ENCODE assay signal across 22 cellular contexts in genomic region chr17:43860077-43860725, GRCh38. TPM values are rescaled to one million over a fixed set of nuclear protein-coding genes. Genes with fewer than 3 reads are reported as not detected.
DNase-seq lines count a peak whose midpoint lies in the region; ATAC-seq and TF ChIP-seq lines count a peak whose summit lies in the region.
"Had no signal": no experiment of that assay in that cellular context is flagged by ENCODE, and none has a peak within 500 bp of the region (broad histone marks: within the 10 kb centered on the region; RNA-seq: fewer than 3 reads in every experiment).

No MANE protein-coding gene starts in this region.

- H3K4me3 ChIP-seq in AG10803 (ENCODE audit: low read length) = no peak overlapping the region
- H3K4me3 ChIP-seq in gastroesophageal sphincter = no peak overlapping the region
- H3K4me3 ChIP-seq in prostate gland = no peak overlapping the region
- H3K4me3 ChIP-seq: psoas muscle, suprapubic skin had no signal

- H3K9me3 Mint-ChIP-seq in immature natural killer cell = no peaks in the 10 kb centered on the region
- H3K9me3 Mint-ChIP-seq: CD4-positive, CD25-positive, alpha-beta regulatory T cell had no signal

- 85 to 86% methylated on average over 3 to 5 of the region's 12 CpGs for WGBS in gastroesophageal sphincter (ENCODE audit: low coverage in 1 of 2), 2 donors
- 76% methylated on average over 12 of the region's 12 CpGs for WGBS in prostate gland

- TF ChIP-seq CTCF in AG10803 (conservative IDR thresholded peaks at IDR 0.05; ENCODE audit: low read length) = no peak
- TF ChIP-seq CTCF in gastroesophageal sphincter (IDR thresholded peaks at IDR 0.05) = no peak
- no peak for TF ChIP-seq CTCF in prostate gland (IDR thresholded peaks at IDR 0.05)

- TF ChIP-seq POLR2A in gastroesophageal sphincter (IDR thresholded peaks at IDR 0.05) = no peak
- no peak for TF ChIP-seq POLR2A in prostate gland (IDR thresholded peaks at IDR 0.05)

- no peaks in the 10 kb centered on the region for H3K9me3 ChIP-seq in gastroesophageal sphincter
- no peaks in the 10 kb centered on the region for H3K9me3 ChIP-seq in prostate gland
- H3K9me3 ChIP-seq: psoas muscle, SK-N-SH, suprapubic skin had no signal

- peaks cover 1 to 6% (median 3%) of the 10 kb centered on the region in 3 donors for H3K27me3 Mint-ChIP-seq in immature natural killer cell (ENCODE audit: low read depth in 3 of 3)

- H3K36me3 ChIP-seq in gastroesophageal sphincter (no peaks in the 10 kb centered on the region), prostate gland (no peaks in the 10 kb centered on the region)
- H3K36me3 ChIP-seq: suprapubic skin had no signal

- no peak for TF ChIP-seq EP300 in gastroesophageal sphincter (IDR thresholded peaks at IDR 0.05)

- H3K27me3 ChIP-seq in gastroesophageal sphincter = peaks cover 27% of the 10 kb centered on the region
- H3K27me3 ChIP-seq in prostate gland (replicated peaks; ENCODE audit: insufficient read depth) = no peaks in the 10 kb centered on the region

- H3K27ac ChIP-seq in gastroesophageal sphincter (peak overlapping the region in 2 of 4 donors; percentile 36 to 64), prostate gland (peak overlapping the region; percentile 72 to 76)
- H3K27ac ChIP-seq: suprapubic skin had no signal

- no peaks in the 10 kb centered on the region for H3K4me1 Mint-ChIP-seq in immature natural killer cell
- H3K4me1 Mint-ChIP-seq: CD4-positive, CD25-positive, alpha-beta regulatory T cell had no signal

- DNase-seq in AG10803 (ENCODE audit: low read depth) = peak; percentile 48
- peak; percentile 14 for DNase-seq in amniotic epithelial cell (ENCODE audit: low read depth)
- no peak for DNase-seq in prostate gland (ENCODE audit: low spot score)
- no peak for DNase-seq in NCI-H2081 treated with DMSO at 0.1 percent for 48 hours (lab: John Stamatoyannopoulos, UW)
- DNase-seq in immature natural killer cell = no peak
- DNase-seq in central memory CD4-positive, alpha-beta T cell = no peak
- DNase-seq in NCI-H524 (lab: John Stamatoyannopoulos, UW) = no peak
- DNase-seq: activated effector memory CD4-positive, alpha-beta T cell treated with anti-CD3 and anti-CD28 coated beads, Interleukin-2, amount 50 U/mL, for 16 hours; CD4-positive, CD25-positive, alpha-beta regulatory T cell; DMS153; kidney glomerular epithelial cell; NCI-H1436; NCI-H2171 treated with DMSO at 0.1 percent for 48 hours; SK-N-SH had no signal

- no peak overlapping the region for H3K27ac Mint-ChIP-seq in immature natural killer cell
- H3K27ac Mint-ChIP-seq: CD4-positive, CD25-positive, alpha-beta regulatory T cell had no signal

- ATAC-seq in gastroesophageal sphincter = peak; percentile 28
- ATAC-seq: activated CD4-positive, CD25-positive, alpha-beta regulatory T cell treated with anti-CD3 and anti-CD28 coated beads, Interleukin-2, amount 50 U/mL, for 24 hours; Panc1 had no signal

- H3K36me3 Mint-ChIP-seq in immature natural killer cell = no peaks in the 10 kb centered on the region
- H3K36me3 Mint-ChIP-seq: CD4-positive, CD25-positive, alpha-beta regulatory T cell had no signal

- H3K4me1 ChIP-seq in gastroesophageal sphincter = peaks cover 0 to 33% (median 0%) of the 10 kb centered on the region in 3 donors
- H3K4me1 ChIP-seq in prostate gland (replicated peaks) = no peaks in the 10 kb centered on the region

- intact Hi-C loops in prostate gland (cut with DNase I) = no loop called here

- H3K4me3 Mint-ChIP-seq in immature natural killer cell = no peak overlapping the region
- H3K4me3 Mint-ChIP-seq: CD4-positive, CD25-positive, alpha-beta regulatory T cell had no signal

RNA-seq across cellular contexts. Expression of gene CD300LG, which starts 13.2 kb away (rescaled TPM):
- total RNA-seq in gastroesophageal sphincter (10 to 100 TPM in 1 of 4 donors, 1 to 10 TPM in 3; 1.6 to 16.2 (median 3.7) TPM), prostate gland (10 to 100 TPM in 1 of 2 donors, under 1 TPM in 1; 0.09 to 33.5 TPM)
- not detected for polyA plus RNA-seq in immature natural killer cell
- total RNA-seq: CD4-positive, CD25-positive, alpha-beta regulatory T cell; cerebellum had no signal
- polyA plus RNA-seq: AG04450; CD4-positive, CD25-positive, alpha-beta regulatory T cell; neural cell; SK-N-SH had no signal

RNA-seq across cellular contexts. Expression of gene MPP3, which starts 27.3 kb away (rescaled TPM):
- total RNA-seq in gastroesophageal sphincter = 10 to 100 TPM in 1 of 4 donors, 1 to 10 TPM in 3; 5.1 to 10.8 (median 7.8) TPM
- total RNA-seq in prostate gland = 10 to 100 TPM in 1 of 2 donors, 1 to 10 TPM in 1; 4.4 to 16.4 TPM
- not detected for polyA plus RNA-seq in immature natural killer cell
- total RNA-seq: CD4-positive, CD25-positive, alpha-beta regulatory T cell had no signal
- polyA plus RNA-seq: CD4-positive, CD25-positive, alpha-beta regulatory T cell had no signal

RNA-seq across cellular contexts. Expression of gene MPP2, which starts 47.1 kb away (rescaled TPM):
- total RNA-seq in gastroesophageal sphincter (10 to 100 TPM in 3 of 4 donors, 1 to 10 TPM in 1; 6.3 to 20.9 (median 15.1) TPM), prostate gland (10 to 100 TPM; 14.9 to 17.7 TPM)
- under 1 TPM in 1 of 3 donors, not detected in 2; 0.55 TPM for polyA plus RNA-seq in immature natural killer cell

Comparison
In these comparisons a context has a peak if more than half of its experiments do, and no peak if none do; other contexts are left out.
1. DNase-seq: peak in AG10803 (single experiment) and amniotic epithelial cell (single experiment); none in prostate gland (single experiment), NCI-H2081 treated with DMSO at 0.1 percent for 48 hours (single experiment), immature natural killer cell (0 of 3), central memory CD4-positive, alpha-beta T cell (single experiment) and NCI-H524 (0 of 2).